ENCODE assay signal across 19 cellular contexts in genomic region chr7:128080169-128080568, GRCh38.
"Had no signal": no experiment of that assay in that cellular context is flagged by ENCODE, and none has a peak within 500 bp of the region (broad histone marks: within the 10 kb centered on the region; RNA-seq: fewer than 3 reads in every experiment).

No MANE protein-coding gene starts in this region.

- ATAC-seq: esophagus mucosa; heart left ventricle; stimulated activated naive CD8-positive, alpha-beta T cell treated with anti-CD3 and anti-CD28 coated beads, Interleukin-15, amount 100 ng/mL, for 72 hours had no signal

- DNase-seq: cortex of kidney; dorsolateral prefrontal cortex; effector CD8-positive, alpha-beta T cell; heart left ventricle; hypothalamus; kidney glomerular epithelial cell; mesendoderm; naive B cell; small intestine; stimulated activated CD4-positive, alpha-beta T cell treated with anti-CD3 and anti-CD28 coated beads, Interleukin-12 subunit alpha, Interleukin-12 subunit beta, amount 100 ng/mL, for 4 hours; stimulated activated naive CD8-positive, alpha-beta T cell treated with anti-CD3 and anti-CD28 coated beads, Interleukin-15, amount 100 ng/mL, for 72 hours; transverse colon had no signal

- H3K27me3 ChIP-seq: dorsolateral prefrontal cortex, heart left ventricle, right atrium auricular region, transverse colon had no signal

- H3K27ac ChIP-seq: dorsolateral prefrontal cortex, heart left ventricle, right atrium auricular region, thoracic aorta, transverse colon had no signal

- H3K4me3 ChIP-seq: dorsolateral prefrontal cortex, heart left ventricle, right atrium auricular region, thoracic aorta, transverse colon had no signal

- H3K9me3 Mint-ChIP-seq: naive B cell; nephron; stimulated activated naive CD8-positive, alpha-beta T cell treated with anti-CD3 and anti-CD28 coated beads, Interleukin-15, amount 100 ng/mL, for 72 hours had no signal

- H3K36me3 Mint-ChIP-seq: naive B cell had no signal

- H3K9me3 ChIP-seq: heart left ventricle, right atrium auricular region, thoracic aorta, transverse colon had no signal

- H3K27ac Mint-ChIP-seq: nephron; stimulated activated naive CD8-positive, alpha-beta T cell treated with anti-CD3 and anti-CD28 coated beads, Interleukin-15, amount 100 ng/mL, for 72 hours had no signal

- FAIRE-seq: endometrium, frontal cortex, islet of Langerhans, small intestine had no signal

- H3K4me3 Mint-ChIP-seq: naive B cell; nephron; stimulated activated naive CD8-positive, alpha-beta T cell treated with anti-CD3 and anti-CD28 coated beads, Interleukin-15, amount 100 ng/mL, for 72 hours had no signal

- H3K27me3 Mint-ChIP-seq: naive B cell; stimulated activated naive CD8-positive, alpha-beta T cell treated with anti-CD3 and anti-CD28 coated beads, Interleukin-15, amount 100 ng/mL, for 72 hours had no signal
